In the genomic region with DNA sequence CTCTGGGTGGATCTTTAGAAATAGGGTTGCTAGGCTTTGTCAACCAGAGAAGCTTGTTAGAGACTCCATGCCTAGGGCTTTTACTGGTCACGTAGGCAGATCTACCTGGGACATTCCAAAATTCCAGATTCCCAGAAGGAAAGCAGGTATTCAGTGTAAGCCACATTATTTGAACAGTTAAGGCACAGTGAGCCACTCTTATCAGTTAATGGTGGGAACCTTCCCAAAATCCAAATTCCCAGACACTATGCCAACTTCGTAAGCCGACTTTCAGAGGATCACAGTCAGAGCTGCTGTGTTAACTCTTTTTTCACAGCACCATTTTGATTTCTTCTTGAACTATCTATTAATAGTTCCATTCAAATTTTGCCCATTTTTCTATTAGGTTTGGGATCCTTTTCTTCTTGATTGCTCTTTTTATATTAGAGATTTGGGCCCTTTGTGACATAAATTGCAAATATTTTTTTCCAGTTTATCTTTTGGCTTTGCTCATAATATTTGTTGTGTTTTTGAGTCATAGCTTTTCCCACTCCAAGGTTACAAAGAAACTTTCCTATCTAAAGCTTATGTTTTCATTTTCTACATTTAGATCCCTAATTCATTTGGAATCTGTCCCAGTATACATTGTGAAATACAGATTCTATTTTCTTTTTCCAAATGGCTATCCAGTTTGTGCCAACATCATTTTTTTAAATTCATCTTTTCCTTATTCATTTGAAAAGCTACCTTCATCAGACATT, we compare ENCODE assay signal across 2 cellular contexts.
TF ChIP-seq lines count a peak whose summit lies in the region.

No MANE protein-coding gene starts in this region.

TF ChIP-seq in SK-N-SH treated with all-trans-retinoic acid at 6 μM for 48 hours, 23 proteins besides CTCF, POLR2A, EP300 and RAD21:
- TF ChIP-seq ZFP3 (CRISPR knock-in tag; IDR thresholded peaks at IDR 0.05), result 0 out of 2 replicates have a peak, but pooled peaks have one; percentile 25
- no peak for TF ChIP-seq TCF4 (CRISPR knock-in tag; IDR thresholded peaks at IDR 0.05; ENCODE audit: borderline replicate concordance)
- TF ChIP-seq GLIS3 (CRISPR knock-in tag; IDR thresholded peaks at IDR 0.05), result no peak
- TF ChIP-seq, protein P1, sequence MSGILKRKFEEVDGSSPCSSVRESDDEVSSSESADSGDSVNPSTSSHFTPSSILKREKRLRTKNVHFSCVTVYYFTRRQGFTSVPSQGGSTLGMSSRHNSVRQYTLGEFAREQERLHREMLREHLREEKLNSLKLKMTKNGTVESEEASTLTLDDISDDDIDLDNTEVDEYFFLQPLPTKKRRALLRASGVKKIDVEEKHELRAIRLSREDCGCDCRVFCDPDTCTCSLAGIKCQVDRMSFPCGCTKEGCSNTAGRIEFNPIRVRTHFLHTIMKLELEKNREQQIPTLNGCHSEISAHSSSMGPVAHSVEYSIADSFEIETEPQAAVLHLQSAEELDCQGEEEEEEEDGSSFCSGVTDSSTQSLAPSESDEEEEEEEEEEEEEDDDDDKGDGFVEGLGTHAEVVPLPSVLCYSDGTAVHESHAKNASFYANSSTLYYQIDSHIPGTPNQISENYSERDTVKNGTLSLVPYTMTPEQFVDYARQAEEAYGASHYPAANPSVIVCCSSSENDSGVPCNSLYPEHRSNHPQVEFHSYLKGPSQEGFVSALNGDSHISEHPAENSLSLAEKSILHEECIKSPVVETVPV (CRISPR knock-in tag; IDR thresholded peaks at IDR 0.05), result no peak
- peak; percentile 71; the same call in 1 of the 2 replicates for TF ChIP-seq SNAI2 (CRISPR knock-in tag; IDR thresholded peaks at IDR 0.05)
- TF ChIP-seq ZFP30 (CRISPR knock-in tag; IDR thresholded peaks at IDR 0.05), result no peak
- TF ChIP-seq, protein P2, sequence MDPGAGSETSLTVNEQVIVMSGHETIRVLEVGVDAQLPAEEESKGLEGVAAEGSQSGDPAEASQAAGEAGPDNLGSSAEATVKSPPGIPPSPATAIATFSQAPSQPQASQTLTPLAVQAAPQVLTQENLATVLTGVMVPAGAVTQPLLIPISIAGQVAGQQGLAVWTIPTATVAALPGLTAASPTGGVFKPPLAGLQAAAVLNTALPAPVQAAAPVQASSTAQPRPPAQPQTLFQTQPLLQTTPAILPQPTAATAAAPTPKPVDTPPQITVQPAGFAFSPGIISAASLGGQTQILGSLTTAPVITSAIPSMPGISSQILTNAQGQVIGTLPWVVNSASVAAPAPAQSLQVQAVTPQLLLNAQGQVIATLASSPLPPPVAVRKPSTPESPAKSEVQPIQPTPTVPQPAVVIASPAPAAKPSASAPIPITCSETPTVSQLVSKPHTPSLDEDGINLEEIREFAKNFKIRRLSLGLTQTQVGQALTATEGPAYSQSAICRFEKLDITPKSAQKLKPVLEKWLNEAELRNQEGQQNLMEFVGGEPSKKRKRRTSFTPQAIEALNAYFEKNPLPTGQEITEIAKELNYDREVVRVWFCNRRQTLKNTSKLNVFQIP (CRISPR knock-in tag; IDR thresholded peaks at IDR 0.05; ENCODE audit: borderline replicate concordance, low read depth), result no peak
- TF ChIP-seq CSDC2 (CRISPR knock-in tag; IDR thresholded peaks at IDR 0.05), result no peak
- TF ChIP-seq, protein P3, sequence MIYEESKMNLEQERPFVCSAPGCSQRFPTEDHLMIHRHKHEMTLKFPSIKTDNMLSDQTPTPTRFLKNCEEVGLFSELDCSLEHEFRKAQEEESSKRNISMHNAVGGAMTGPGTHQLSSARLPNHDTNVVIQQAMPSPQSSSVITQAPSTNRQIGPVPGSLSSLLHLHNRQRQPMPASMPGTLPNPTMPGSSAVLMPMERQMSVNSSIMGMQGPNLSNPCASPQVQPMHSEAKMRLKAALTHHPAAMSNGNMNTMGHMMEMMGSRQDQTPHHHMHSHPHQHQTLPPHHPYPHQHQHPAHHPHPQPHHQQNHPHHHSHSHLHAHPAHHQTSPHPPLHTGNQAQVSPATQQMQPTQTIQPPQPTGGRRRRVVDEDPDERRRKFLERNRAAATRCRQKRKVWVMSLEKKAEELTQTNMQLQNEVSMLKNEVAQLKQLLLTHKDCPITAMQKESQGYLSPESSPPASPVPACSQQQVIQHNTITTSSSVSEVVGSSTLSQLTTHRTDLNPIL (CRISPR knock-in tag; IDR thresholded peaks at IDR 0.05; ENCODE audit: low read depth), result no peak
- no peak for TF ChIP-seq ZNF70 (CRISPR knock-in tag; IDR thresholded peaks at IDR 0.05)
- no peak for TF ChIP-seq TOX (CRISPR knock-in tag; IDR thresholded peaks at IDR 0.05; ENCODE audit: borderline replicate concordance)
- TF ChIP-seq ISL1 (CRISPR knock-in tag; IDR thresholded peaks at IDR 0.05), result peak; percentile 59
- TF ChIP-seq ZNF565 (CRISPR knock-in tag; conservative IDR thresholded peaks at IDR 0.05; ENCODE audit: low read depth), result no peak
- TF ChIP-seq RARB (CRISPR knock-in tag; IDR thresholded peaks at IDR 0.05), result no peak

TF ChIP-seq in SK-N-SH, 30 proteins besides CTCF, POLR2A, EP300 and RAD21:
- TF ChIP-seq MEF2A (IDR thresholded peaks at IDR 0.05; ENCODE audit: borderline replicate concordance, low read depth) (no peak), TCF12 (IDR thresholded peaks at IDR 0.05) (no peak), EZH2phosphoT487 (IDR thresholded peaks at IDR 0.05; ENCODE audit: borderline replicate concordance, low read depth) (no peak), CHD2 (IDR thresholded peaks at IDR 0.05; ENCODE audit: low read length, partially characterized antibody) (no peak), SIN3A (IDR thresholded peaks at IDR 0.05; ENCODE audit: borderline replicate concordance, low read depth, low read length) (no peak), RCOR1 (IDR thresholded peaks at IDR 0.05; ENCODE audit: low read length) (no peak), FOXM1 (IDR thresholded peaks at IDR 0.05; ENCODE audit: low read depth) (no peak), GABPA (IDR thresholded peaks at IDR 0.05; ENCODE audit: low read depth) (no peak), GATA2 (CRISPR knock-in tag; IDR thresholded peaks at IDR 0.05) (no peak), FOSL2 (IDR thresholded peaks at IDR 0.05; ENCODE audit: borderline replicate concordance, low read depth) (no peak), ELF1 (IDR thresholded peaks at IDR 0.05) (no peak), SMC3 (IDR thresholded peaks at IDR 0.05; ENCODE audit: low read depth, low read length) (no peak), FOXJ3 (CRISPR knock-in tag; IDR thresholded peaks at IDR 0.05) (no peak), MXI1 (IDR thresholded peaks at IDR 0.05; ENCODE audit: low read depth, low read length) (no peak), RFX5 (IDR thresholded peaks at IDR 0.05; ENCODE audit: low read length) (no peak)
- TF ChIP-seq, protein P4, sequence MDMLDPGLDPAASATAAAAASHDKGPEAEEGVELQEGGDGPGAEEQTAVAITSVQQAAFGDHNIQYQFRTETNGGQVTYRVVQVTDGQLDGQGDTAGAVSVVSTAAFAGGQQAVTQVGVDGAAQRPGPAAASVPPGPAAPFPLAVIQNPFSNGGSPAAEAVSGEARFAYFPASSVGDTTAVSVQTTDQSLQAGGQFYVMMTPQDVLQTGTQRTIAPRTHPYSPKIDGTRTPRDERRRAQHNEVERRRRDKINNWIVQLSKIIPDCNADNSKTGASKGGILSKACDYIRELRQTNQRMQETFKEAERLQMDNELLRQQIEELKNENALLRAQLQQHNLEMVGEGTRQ (IDR thresholded peaks at IDR 0.05; ENCODE audit: borderline replicate concordance, low read depth, low read length), result no peak
- TF ChIP-seq, protein P5, sequence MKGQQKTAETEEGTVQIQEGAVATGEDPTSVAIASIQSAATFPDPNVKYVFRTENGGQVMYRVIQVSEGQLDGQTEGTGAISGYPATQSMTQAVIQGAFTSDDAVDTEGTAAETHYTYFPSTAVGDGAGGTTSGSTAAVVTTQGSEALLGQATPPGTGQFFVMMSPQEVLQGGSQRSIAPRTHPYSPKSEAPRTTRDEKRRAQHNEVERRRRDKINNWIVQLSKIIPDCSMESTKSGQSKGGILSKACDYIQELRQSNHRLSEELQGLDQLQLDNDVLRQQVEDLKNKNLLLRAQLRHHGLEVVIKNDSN (IDR thresholded peaks at IDR 0.05; ENCODE audit: borderline replicate concordance, low read depth), result no peak
- TF ChIP-seq, protein P6, sequence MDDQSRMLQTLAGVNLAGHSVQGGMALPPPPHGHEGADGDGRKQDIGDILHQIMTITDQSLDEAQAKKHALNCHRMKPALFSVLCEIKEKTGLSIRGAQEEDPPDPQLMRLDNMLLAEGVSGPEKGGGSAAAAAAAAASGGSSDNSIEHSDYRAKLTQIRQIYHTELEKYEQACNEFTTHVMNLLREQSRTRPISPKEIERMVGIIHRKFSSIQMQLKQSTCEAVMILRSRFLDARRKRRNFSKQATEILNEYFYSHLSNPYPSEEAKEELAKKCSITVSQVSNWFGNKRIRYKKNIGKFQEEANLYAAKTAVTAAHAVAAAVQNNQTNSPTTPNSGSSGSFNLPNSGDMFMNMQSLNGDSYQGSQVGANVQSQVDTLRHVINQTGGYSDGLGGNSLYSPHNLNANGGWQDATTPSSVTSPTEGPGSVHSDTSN (IDR thresholded peaks at IDR 0.05), result no peak
- TF ChIP-seq, protein P7, sequence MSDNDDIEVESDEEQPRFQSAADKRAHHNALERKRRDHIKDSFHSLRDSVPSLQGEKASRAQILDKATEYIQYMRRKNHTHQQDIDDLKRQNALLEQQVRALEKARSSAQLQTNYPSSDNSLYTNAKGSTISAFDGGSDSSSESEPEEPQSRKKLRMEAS (IDR thresholded peaks at IDR 0.05; ENCODE audit: low read depth), result no peak
- TF ChIP-seq, protein P8, sequence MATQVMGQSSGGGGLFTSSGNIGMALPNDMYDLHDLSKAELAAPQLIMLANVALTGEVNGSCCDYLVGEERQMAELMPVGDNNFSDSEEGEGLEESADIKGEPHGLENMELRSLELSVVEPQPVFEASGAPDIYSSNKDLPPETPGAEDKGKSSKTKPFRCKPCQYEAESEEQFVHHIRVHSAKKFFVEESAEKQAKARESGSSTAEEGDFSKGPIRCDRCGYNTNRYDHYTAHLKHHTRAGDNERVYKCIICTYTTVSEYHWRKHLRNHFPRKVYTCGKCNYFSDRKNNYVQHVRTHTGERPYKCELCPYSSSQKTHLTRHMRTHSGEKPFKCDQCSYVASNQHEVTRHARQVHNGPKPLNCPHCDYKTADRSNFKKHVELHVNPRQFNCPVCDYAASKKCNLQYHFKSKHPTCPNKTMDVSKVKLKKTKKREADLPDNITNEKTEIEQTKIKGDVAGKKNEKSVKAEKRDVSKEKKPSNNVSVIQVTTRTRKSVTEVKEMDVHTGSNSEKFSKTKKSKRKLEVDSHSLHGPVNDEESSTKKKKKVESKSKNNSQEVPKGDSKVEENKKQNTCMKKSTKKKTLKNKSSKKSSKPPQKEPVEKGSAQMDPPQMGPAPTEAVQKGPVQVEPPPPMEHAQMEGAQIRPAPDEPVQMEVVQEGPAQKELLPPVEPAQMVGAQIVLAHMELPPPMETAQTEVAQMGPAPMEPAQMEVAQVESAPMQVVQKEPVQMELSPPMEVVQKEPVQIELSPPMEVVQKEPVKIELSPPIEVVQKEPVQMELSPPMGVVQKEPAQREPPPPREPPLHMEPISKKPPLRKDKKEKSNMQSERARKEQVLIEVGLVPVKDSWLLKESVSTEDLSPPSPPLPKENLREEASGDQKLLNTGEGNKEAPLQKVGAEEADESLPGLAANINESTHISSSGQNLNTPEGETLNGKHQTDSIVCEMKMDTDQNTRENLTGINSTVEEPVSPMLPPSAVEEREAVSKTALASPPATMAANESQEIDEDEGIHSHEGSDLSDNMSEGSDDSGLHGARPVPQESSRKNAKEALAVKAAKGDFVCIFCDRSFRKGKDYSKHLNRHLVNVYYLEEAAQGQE (IDR thresholded peaks at IDR 0.05; ENCODE audit: low read depth, low read length), result no peak
